ENCODE assay signal across 32 cellular contexts in genomic region chr19:31589109-31589508, GRCh38.
"Had no signal": no experiment of that assay in that cellular context is flagged by ENCODE, and none has a peak within 500 bp of the region (broad histone marks: within the 10 kb centered on the region; RNA-seq: fewer than 3 reads in every experiment).

No MANE protein-coding gene starts in this region.

- H3K27me3 ChIP-seq: foreskin keratinocyte, neutrophil, transverse colon, upper lobe of right lung, uterus had no signal

- DNase-seq: cortex of kidney; foreskin keratinocyte; heart right ventricle; hippocampal formation; kidney glomerular epithelial cell; left colon; left ventricle myocardium inferior; lower lobe of right lung; mucosa of descending colon; naive B cell; pancreas; retina; right lobe of liver; small intestine; stimulated activated CD4-positive, alpha-beta T cell treated with anti-CD3 and anti-CD28 coated beads, Interleukin-12 subunit alpha, Interleukin-12 subunit beta, amount 100 ng/mL, for 4 hours; stimulated activated CD4-positive, alpha-beta T cell treated with anti-CD3 and anti-CD28 coated beads, Interleukin-1b, Interleukin-23, amount 100 ng/mL, for 48 hours; stimulated activated CD4-positive, alpha-beta T cell treated with anti-CD3 and anti-CD28 coated beads, Interleukin-4, amount 100 ng/mL, for 1 hour; stimulated activated CD8-positive, alpha-beta memory T cell treated with anti-CD3 and anti-CD28 coated beads, Interleukin-4, amount 100 ng/mL, for 48 hours; stimulated activated naive CD4-positive, alpha-beta T cell; stimulated activated naive CD8-positive, alpha-beta T cell treated with anti-CD3 and anti-CD28 coated beads, Interleukin-15, amount 100 ng/mL, for 72 hours; transverse colon; upper lobe of right lung; uterus had no signal

- H3K27ac ChIP-seq: epithelial cell of prostate, esophagus muscularis mucosa, foreskin keratinocyte, gastroesophageal sphincter, heart right ventricle, left ventricle myocardium inferior, lower lobe of right lung, neutrophil, pancreas, right lobe of liver, suprapubic skin, transverse colon, upper lobe of right lung, uterus had no signal

- H3K9me3 Mint-ChIP-seq: natural killer cell treated with Interleukin-12 subunit alpha and Interleukin-12 subunit beta and Interleukin-15 and Interleukin-18, amount 100 ng/mL, for 72 hours; neural crest cell; stimulated activated naive CD8-positive, alpha-beta T cell treated with anti-CD3 and anti-CD28 coated beads, Interleukin-15, amount 100 ng/mL, for 72 hours had no signal

- H3K36me3 Mint-ChIP-seq: mesothelial cell of epicardium; naive B cell; natural killer cell treated with Interleukin-12 subunit alpha and Interleukin-12 subunit beta and Interleukin-15 and Interleukin-18, amount 100 ng/mL, for 72 hours had no signal

- H3K36me3 ChIP-seq: esophagus muscularis mucosa, gastroesophageal sphincter, heart right ventricle, left ventricle myocardium inferior, lower lobe of right lung, neutrophil, pancreas, right lobe of liver, suprapubic skin, transverse colon, upper lobe of right lung, uterus had no signal

- H3K4me1 ChIP-seq: esophagus muscularis mucosa, foreskin keratinocyte, gastroesophageal sphincter, heart right ventricle, left ventricle myocardium inferior, lower lobe of right lung, pancreas, right lobe of liver, suprapubic skin, transverse colon, upper lobe of right lung, uterus had no signal

- H3K4me3 ChIP-seq: esophagus muscularis mucosa, gastroesophageal sphincter, heart right ventricle, left ventricle myocardium inferior, lower lobe of right lung, mucosa of descending colon, pancreas, right lobe of liver, suprapubic skin, transverse colon, upper lobe of right lung, uterus had no signal

- FAIRE-seq: islet of Langerhans, pancreas, small intestine had no signal

- ATAC-seq: foreskin keratinocyte; gastroesophageal sphincter; heart right ventricle; left colon; lower lobe of right lung; mucosa of descending colon; natural killer cell treated with Interleukin-12 subunit alpha and Interleukin-12 subunit beta and Interleukin-15 and Interleukin-18, amount 100 ng/mL, for 72 hours; pancreas; right lobe of liver; stimulated activated naive CD8-positive, alpha-beta T cell treated with anti-CD3 and anti-CD28 coated beads, Interleukin-15, amount 100 ng/mL, for 72 hours; upper lobe of right lung had no signal

- H3K4me1 Mint-ChIP-seq: naive B cell; neural crest cell; stimulated activated naive CD8-positive, alpha-beta T cell treated with anti-CD3 and anti-CD28 coated beads, Interleukin-15, amount 100 ng/mL, for 72 hours had no signal

- H3K4me3 Mint-ChIP-seq: mesothelial cell of epicardium; naive B cell; natural killer cell treated with Interleukin-12 subunit alpha and Interleukin-12 subunit beta and Interleukin-15 and Interleukin-18, amount 100 ng/mL, for 72 hours; neural crest cell; stimulated activated naive CD8-positive, alpha-beta T cell treated with anti-CD3 and anti-CD28 coated beads, Interleukin-15, amount 100 ng/mL, for 72 hours had no signal

- H3K27ac Mint-ChIP-seq: mesothelial cell of epicardium; naive B cell; natural killer cell treated with Interleukin-12 subunit alpha and Interleukin-12 subunit beta and Interleukin-15 and Interleukin-18, amount 100 ng/mL, for 72 hours had no signal

- H3K9me3 ChIP-seq: esophagus muscularis mucosa, gastroesophageal sphincter, heart right ventricle, left ventricle myocardium inferior, lower lobe of right lung, mucosa of descending colon, neutrophil, pancreas, right lobe of liver, suprapubic skin, transverse colon, upper lobe of right lung, uterus had no signal

- H3K27me3 Mint-ChIP-seq: naive B cell had no signal
